In the genomic region with DNA sequence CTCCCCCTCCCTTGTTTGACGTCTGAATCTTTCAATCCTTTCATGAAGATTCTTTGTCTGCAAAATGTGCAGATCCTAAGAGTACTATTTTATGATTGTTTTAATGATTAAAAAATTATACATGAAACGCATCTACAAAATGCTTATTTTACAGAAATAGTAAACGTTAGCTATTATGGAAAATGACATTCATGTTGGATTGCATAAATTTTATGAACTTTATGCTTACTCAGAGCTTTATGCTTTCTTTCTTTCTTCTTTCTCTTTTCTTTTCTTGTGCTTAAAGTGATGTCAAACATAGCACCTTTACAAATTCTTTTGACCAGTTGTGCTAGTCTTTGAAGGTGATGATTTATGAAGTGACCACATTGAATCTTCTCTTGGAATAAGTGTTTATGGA, we compare ENCODE assay signal across 32 cellular contexts.
"Had no signal": no experiment of that assay in that cellular context is flagged by ENCODE, and none has a peak within 500 bp of the region (broad histone marks: within the 10 kb centered on the region; RNA-seq: fewer than 3 reads in every experiment).

No MANE protein-coding gene starts in this region.

- H3K79me2 ChIP-seq: parathyroid adenoma had no signal

- H3K4me1 ChIP-seq: neural progenitor cell, parathyroid adenoma, psoas muscle, spleen, suprapubic skin, testis, tibial artery, transverse colon, upper lobe of right lung, vagina had no signal

- H3K9ac ChIP-seq: neural progenitor cell, parathyroid adenoma had no signal

- H3K4me3 ChIP-seq: neural progenitor cell, ovary, psoas muscle, skin epidermis, smooth muscle cell, spleen, suprapubic skin, testis, tibial artery, transverse colon, upper lobe of right lung, vagina had no signal

- H3K27ac ChIP-seq: neural progenitor cell, ovary, parathyroid adenoma, psoas muscle, skin epidermis, spleen, suprapubic skin, testis, tibial artery, transverse colon, upper lobe of right lung, vagina had no signal

- H3K9me3 Mint-ChIP-seq: naive thymus-derived CD4-positive, alpha-beta T cell; nephron; stimulated activated memory B cell treated with anti-CD40 and anti-IgM and Interleukin-4, amounts not matched to agents 10 μg/mL and 1 μg/mL and 100 μg/mL, for 72 hours; stimulated activated naive CD8-positive, alpha-beta T cell treated with anti-CD3 and anti-CD28 coated beads, Interleukin-15, amount 100 ng/mL, for 72 hours; type B pancreatic cell had no signal

- H3K9me3 ChIP-seq: ovary, psoas muscle, spleen, suprapubic skin, testis, tibial artery, transverse colon, upper lobe of right lung, vagina had no signal

- ATAC-seq: naive thymus-derived CD4-positive, alpha-beta T cell; natural killer cell; psoas muscle; right cardiac atrium; sciatic nerve; stimulated activated memory B cell treated with anti-CD40 and anti-IgM and Interleukin-4, amounts not matched to agents 10 μg/mL and 1 μg/mL and 100 μg/mL, for 72 hours; stimulated activated naive CD8-positive, alpha-beta T cell treated with anti-CD3 and anti-CD28 coated beads, Interleukin-15, amount 100 ng/mL, for 72 hours; stimulated activated naive CD8-positive, alpha-beta T cell treated with anti-CD3 and anti-CD28 coated beads, Interleukin-15, Interleukin-2, amounts not matched to agents 100 U/mL and 50 U/mL, for 24 hours; upper lobe of right lung had no signal

- H3K4me2 ChIP-seq: neural progenitor cell, smooth muscle cell had no signal

- H3K36me3 Mint-ChIP-seq: naive thymus-derived CD4-positive, alpha-beta T cell; natural killer cell; neural progenitor cell; stimulated activated memory B cell treated with anti-CD40 and anti-IgM and Interleukin-4, amounts not matched to agents 10 μg/mL and 1 μg/mL and 100 μg/mL, for 72 hours; type B pancreatic cell had no signal

- H2AFZ ChIP-seq: neural progenitor cell, parathyroid adenoma had no signal

- H3K4me3 Mint-ChIP-seq: naive thymus-derived CD4-positive, alpha-beta T cell; natural killer cell; nephron; neural progenitor cell; stimulated activated memory B cell treated with anti-CD40 and anti-IgM and Interleukin-4, amounts not matched to agents 10 μg/mL and 1 μg/mL and 100 μg/mL, for 72 hours; stimulated activated naive CD8-positive, alpha-beta T cell treated with anti-CD3 and anti-CD28 coated beads, Interleukin-15, amount 100 ng/mL, for 72 hours; type B pancreatic cell had no signal

- H3K27me3 ChIP-seq: neural progenitor cell, ovary, spleen, suprapubic skin, testis, tibial artery, transverse colon, upper lobe of right lung, vagina had no signal

- H3K4me1 Mint-ChIP-seq: naive thymus-derived CD4-positive, alpha-beta T cell; natural killer cell; nephron; neural progenitor cell; stimulated activated memory B cell treated with anti-CD40 and anti-IgM and Interleukin-4, amounts not matched to agents 10 μg/mL and 1 μg/mL and 100 μg/mL, for 72 hours; stimulated activated naive CD8-positive, alpha-beta T cell treated with anti-CD3 and anti-CD28 coated beads, Interleukin-15, amount 100 ng/mL, for 72 hours had no signal

- H3K27me3 Mint-ChIP-seq: naive thymus-derived CD4-positive, alpha-beta T cell; progenitor cell of endocrine pancreas; stimulated activated memory B cell treated with anti-CD40 and anti-IgM and Interleukin-4, amounts not matched to agents 10 μg/mL and 1 μg/mL and 100 μg/mL, for 72 hours; stimulated activated naive CD8-positive, alpha-beta T cell treated with anti-CD3 and anti-CD28 coated beads, Interleukin-15, amount 100 ng/mL, for 72 hours; type B pancreatic cell had no signal

- H3K36me3 ChIP-seq: neural progenitor cell, ovary, spleen, suprapubic skin, tibial artery, transverse colon, upper lobe of right lung, vagina had no signal

- H3K27ac Mint-ChIP-seq: naive thymus-derived CD4-positive, alpha-beta T cell; natural killer cell; nephron; neural progenitor cell; progenitor cell of endocrine pancreas; stimulated activated memory B cell treated with anti-CD40 and anti-IgM and Interleukin-4, amounts not matched to agents 10 μg/mL and 1 μg/mL and 100 μg/mL, for 72 hours; stimulated activated naive CD8-positive, alpha-beta T cell treated with anti-CD3 and anti-CD28 coated beads, Interleukin-15, amount 100 ng/mL, for 72 hours; type B pancreatic cell had no signal

- DNase-seq: naive thymus-derived CD4-positive, alpha-beta T cell; natural killer cell; occipital lobe; ovary; posterior cingulate gyrus; psoas muscle; right cardiac atrium; spleen; stimulated activated CD4-positive, alpha-beta T cell treated with anti-CD3 and anti-CD28 coated beads, Interleukin-12 subunit alpha, Interleukin-12 subunit beta, amount 100 ng/mL, for 4 hours; stimulated activated CD4-positive, alpha-beta T cell treated with anti-CD3 and anti-CD28 coated beads, Interleukin-1b, Interleukin-23, amount 100 ng/mL, for 48 hours; stimulated activated CD4-positive, alpha-beta T cell treated with anti-CD3 and anti-CD28 coated beads, Interleukin-4, amount 100 ng/mL, for 1 hour; stimulated activated CD4-positive, alpha-beta T cell treated with anti-CD3 and anti-CD28 coated beads, Interleukin-4, amount 100 ng/mL, for 4 hours; stimulated activated CD8-positive, alpha-beta memory T cell treated with anti-CD3 and anti-CD28 coated beads, Interleukin-4, amount 100 ng/mL, for 48 hours; stimulated activated naive CD4-positive, alpha-beta T cell; stimulated activated naive CD8-positive, alpha-beta T cell treated with anti-CD3 and anti-CD28 coated beads, Interleukin-15, amount 100 ng/mL, for 72 hours; stimulated activated naive CD8-positive, alpha-beta T cell treated with anti-CD3 and anti-CD28 coated beads, Interleukin-15, Interleukin-2, amounts not matched to agents 100 U/mL and 50 U/mL, for 24 hours; substantia nigra; testis; tibial artery; transverse colon; upper lobe of right lung had no signal
